ENCODE assay signal across 17 cellular contexts in genomic region chr12:106873983-106874382, GRCh38.
"Had no signal": no experiment of that assay in that cellular context is flagged by ENCODE, and none has a peak within 500 bp of the region (broad histone marks: within the 10 kb centered on the region; RNA-seq: fewer than 3 reads in every experiment).

No MANE protein-coding gene starts in this region.

- DNase-seq: activated CD4-positive, alpha-beta T cell treated with anti-CD3 and anti-CD28 coated beads for 4 hours; activated CD4-positive, alpha-beta T cell treated with anti-CD3 and anti-CD28 coated beads, Interleukin-2, amount 50 U/mL, for 4 hours; activated effector memory CD4-positive, alpha-beta T cell treated with Interleukin-2 at 50 U/mL for 16 hours; activated naive CD4-positive, alpha-beta T cell treated with Interleukin-2 at 50 U/mL for 16 hours; anterior cingulate cortex; caudate nucleus; foreskin keratinocyte; heart right ventricle; midbrain; naive thymus-derived CD4-positive, alpha-beta T cell; ovary; retina; stimulated activated CD4-positive, alpha-beta T cell treated with anti-CD3 and anti-CD28 coated beads, Interleukin-12 subunit alpha, Interleukin-12 subunit beta, amount 100 ng/mL, for 4 hours; stimulated activated CD4-positive, alpha-beta T cell treated with anti-CD3 and anti-CD28 coated beads, Interleukin-4, amount 100 ng/mL, for 1 hour had no signal

- FAIRE-seq: TTC549, urothelium cell line had no signal

- ATAC-seq: foreskin keratinocyte; heart right ventricle; naive thymus-derived CD4-positive, alpha-beta T cell; sciatic nerve had no signal
